Comparison of ENCODE assay signal across 16 cellular contexts in genomic region chr11:95829580-95830259, GRCh38. TPM values are rescaled to one million over a fixed set of nuclear protein-coding genes. Genes with fewer than 3 reads are reported as not detected.
DNase-seq lines count a peak whose midpoint lies in the region; ATAC-seq and TF ChIP-seq lines count a peak whose summit lies in the region.
"Had no signal": no experiment of that assay in that cellular context is flagged by ENCODE, and none has a peak within 500 bp of the region (broad histone marks: within the 10 kb centered on the region; RNA-seq: fewer than 3 reads in every experiment).

No MANE protein-coding gene starts in this region.

- no peaks in the 10 kb centered on the region for H3K27me3 ChIP-seq in Panc1 (ENCODE audit: control insufficient read depth, insufficient read depth, low read length)
- H3K27me3 ChIP-seq: transverse colon had no signal

- in situ Hi-C loops in Panc1 (cut with HindIII; ENCODE audit: low pct_unique_long_range_greater_than_20kb, low sequenced_read_pairs): no loop called here

- no peak overlapping the region for H3K4me3 ChIP-seq in Panc1 (ENCODE audit: low read depth in 2 of 2, low read length in 2 of 2)
- no peak overlapping the region for H3K4me3 ChIP-seq in epithelial cell of esophagus (ENCODE audit: low read length)
- H3K4me3 ChIP-seq: PC-9, transverse colon had no signal

- 0 out of 2 replicates have a peak, but pooled peaks cover 4% of the 10 kb centered on the region for H3K4me1 ChIP-seq in Panc1 (ENCODE audit: control insufficient read depth, insufficient read depth, low read length)
- H3K4me1 ChIP-seq: transverse colon had no signal

- H3K4me1 Mint-ChIP-seq in activated T-cell treated with anti-CD3 and anti-CD28 coated beads, Interleukin-2, amount 50 U/mL, for 72 hours (ENCODE audit: low read depth): peaks cover 16% of the 10 kb centered on the region
- H3K4me1 Mint-ChIP-seq in stimulated activated effector memory CD8-positive, alpha-beta T cell treated with anti-CD3 and anti-CD28 coated beads, Interleukin-12 subunit alpha, Interleukin-12 subunit beta, amount 100 ng/mL, for 72 hours: peaks cover 6% of the 10 kb centered on the region
- H3K4me1 Mint-ChIP-seq: WTC11 had no signal

- TF ChIP-seq CTCF in Panc1 (IDR thresholded peaks at IDR 0.05) (no peak), epithelial cell of esophagus (IDR thresholded peaks at IDR 0.05; ENCODE audit: insufficient read depth, low read depth, low read length, missing control alignments) (no peak)

- H3K4me3 Mint-ChIP-seq in activated T-cell treated with anti-CD3 and anti-CD28 coated beads, Interleukin-2, amount 50 U/mL, for 72 hours: peak overlapping the region in 1 of 2 donors; percentile 14
- no peak overlapping the region for H3K4me3 Mint-ChIP-seq in stimulated activated effector memory CD8-positive, alpha-beta T cell treated with anti-CD3 and anti-CD28 coated beads, Interleukin-12 subunit alpha, Interleukin-12 subunit beta, amount 100 ng/mL, for 72 hours
- H3K4me3 Mint-ChIP-seq: WTC11 had no signal

- no TSS peak for BruUV-seq in Panc1 (replicated peaks; lab: Mats Ljungman, UMichigan)

- H3K9me3 ChIP-seq in Panc1 (ENCODE audit: control insufficient read depth, insufficient read depth, low read depth, low read length): no peaks in the 10 kb centered on the region
- H3K9me3 ChIP-seq: transverse colon had no signal

- CTCF ChIA-PET in Panc1 (lab: Charles Lee): interaction anchor here (1.3 kb wide), 1 partner anchor 513 kb away, joined by 4 read pairs; the partner anchor contains the start of gene MAML2

- H3K27ac Mint-ChIP-seq in activated T-cell treated with anti-CD3 and anti-CD28 coated beads, Interleukin-2, amount 50 U/mL, for 72 hours: peak overlapping the region; percentile 69
- peak overlapping the region; percentile 57 for H3K27ac Mint-ChIP-seq in stimulated activated effector memory CD8-positive, alpha-beta T cell treated with anti-CD3 and anti-CD28 coated beads, Interleukin-12 subunit alpha, Interleukin-12 subunit beta, amount 100 ng/mL, for 72 hours
- H3K27ac Mint-ChIP-seq: WTC11 had no signal

- no peaks in the 10 kb centered on the region for H3K9me3 Mint-ChIP-seq in activated T-cell treated with anti-CD3 and anti-CD28 coated beads, Interleukin-2, amount 50 U/mL, for 72 hours
- H3K9me3 Mint-ChIP-seq in stimulated activated effector memory CD8-positive, alpha-beta T cell treated with anti-CD3 and anti-CD28 coated beads, Interleukin-12 subunit alpha, Interleukin-12 subunit beta, amount 100 ng/mL, for 72 hours: no peaks in the 10 kb centered on the region
- H3K9me3 Mint-ChIP-seq: WTC11 had no signal

- DNase-seq in activated T-cell treated with anti-CD3 and anti-CD28 coated beads, Interleukin-2, amount 50 U/mL, for 72 hours: peak; percentile 6 to 12
- no peak for DNase-seq in activated T-cell treated with anti-CD3 and anti-CD28 coated beads for 4 hours
- no peak for DNase-seq in Panc1 (ENCODE audit: low read depth, low spot score)
- peak; percentile 44 for DNase-seq in epithelial cell of esophagus (ENCODE audit: low read depth)
- DNase-seq in stimulated activated effector memory CD8-positive, alpha-beta T cell treated with anti-CD3 and anti-CD28 coated beads, Interleukin-12 subunit alpha, Interleukin-12 subunit beta, amount 100 ng/mL, for 72 hours (ENCODE audit: low spot score in 2 of 2): no peak
- DNase-seq in DMS53 (lab: John Stamatoyannopoulos, UW): no peak
- no peak for DNase-seq in DMS53 treated with DMSO at 0.1 percent for 48 hours (lab: John Stamatoyannopoulos, UW; ENCODE audit: unreplicated experiment)
- DNase-seq in NCI-H1930 (lab: John Stamatoyannopoulos, UW): no peak
- DNase-seq: caudate nucleus, hippocampal formation, NCI-H2171 treated with DMSO at 0.1 percent for 48 hours, PC-9, SW 1271, transverse colon had no signal

- POLR2A ChIA-PET in Panc1 (lab: Charles Lee): no interaction called here

- no peaks in the 10 kb centered on the region for H3K27me3 Mint-ChIP-seq in activated T-cell treated with anti-CD3 and anti-CD28 coated beads, Interleukin-2, amount 50 U/mL, for 72 hours (ENCODE audit: low read depth)

- H3K36me3 ChIP-seq in Panc1 (ENCODE audit: control insufficient read depth, insufficient read depth, low read length): peaks cover 44% of the 10 kb centered on the region

- H3K27ac ChIP-seq in Panc1 (ENCODE audit: low read length): no peak overlapping the region
- H3K27ac ChIP-seq: PC-9, transverse colon had no signal

- ATAC-seq in activated T-cell treated with anti-CD3 and anti-CD28 coated beads, Interleukin-2, amount 50 U/mL, for 72 hours (replicated peaks in 1 of 2): peak; percentile 95
- ATAC-seq in Panc1: 0 out of 2 replicates have a peak, but pooled peaks have one; percentile 23
- peak; percentile 98 for ATAC-seq in stimulated activated effector memory CD8-positive, alpha-beta T cell treated with anti-CD3 and anti-CD28 coated beads, Interleukin-12 subunit alpha, Interleukin-12 subunit beta, amount 100 ng/mL, for 72 hours
- ATAC-seq: left lobe of liver, WTC11 had no signal

- intact Hi-C loops in Panc1 (cut with micrococcal nuclease; ENCODE audit: unreplicated experiment): loop anchor here (10.0 kb wide), 1 partner anchor 565 kb away; the partner anchor contains the start of gene JRKL

- H3K36me3 Mint-ChIP-seq in activated T-cell treated with anti-CD3 and anti-CD28 coated beads, Interleukin-2, amount 50 U/mL, for 72 hours (ENCODE audit: insufficient read depth in 2 of 2): peaks cover 9 to 25% of the 10 kb centered on the region in 2 donors
- H3K36me3 Mint-ChIP-seq in stimulated activated effector memory CD8-positive, alpha-beta T cell treated with anti-CD3 and anti-CD28 coated beads, Interleukin-12 subunit alpha, Interleukin-12 subunit beta, amount 100 ng/mL, for 72 hours: peaks cover 94% of the 10 kb centered on the region

RNA-seq across cellular contexts. Expression of gene CEP57, which starts 39.4 kb away (rescaled TPM):
- 100 to 1,000 TPM; 159 to 168 TPM for total RNA-seq in activated T-cell treated with anti-CD3 and anti-CD28 coated beads, Interleukin-2, amount 50 U/mL, for 72 hours
- total RNA-seq in Panc1 (2021; ENCODE audit: unreplicated experiment): 50.3 TPM
- polyA plus RNA-seq in Panc1 (2012; ENCODE audit: insufficient read length): 18.7 TPM

RNA-seq across cellular contexts. Expression of gene FAM76B, which starts 40.1 kb away (rescaled TPM):
- total RNA-seq in activated T-cell treated with anti-CD3 and anti-CD28 coated beads, Interleukin-2, amount 50 U/mL, for 72 hours: 10 to 100 TPM; 60.6 to 64.0 TPM
- 31.2 TPM for total RNA-seq in Panc1 (2021; ENCODE audit: unreplicated experiment)
- 17.5 TPM for polyA plus RNA-seq in Panc1 (2012; ENCODE audit: insufficient read length)

Comparison
In these comparisons a context has a peak if more than half of its experiments do, and no peak if none do; other contexts are left out.
1. DNase-seq: peak in activated T-cell treated with anti-CD3 and anti-CD28 coated beads, Interleukin-2, amount 50 U/mL, for 72 hours (2 of 2) and epithelial cell of esophagus (single experiment); none in activated T-cell treated with anti-CD3 and anti-CD28 coated beads for 4 hours (single experiment), Panc1 (single experiment), stimulated activated effector memory CD8-positive, alpha-beta T cell treated with anti-CD3 and anti-CD28 coated beads, Interleukin-12 subunit alpha, Interleukin-12 subunit beta, amount 100 ng/mL, for 72 hours (0 of 2), DMS53 (single experiment), DMS53 treated with DMSO at 0.1 percent for 48 hours (single experiment) and NCI-H1930 (0 of 2).
2. ATAC-seq: peak in every context shown above with its lines; median percentile 98 in stimulated activated effector memory CD8-positive, alpha-beta T cell treated with anti-CD3 and anti-CD28 coated beads, Interleukin-12 subunit alpha, Interleukin-12 subunit beta, amount 100 ng/mL, for 72 hours; 95 in activated T-cell treated with anti-CD3 and anti-CD28 coated beads, Interleukin-2, amount 50 U/mL, for 72 hours; 23 in Panc1.